ENCODE assay signal across 8 cellular contexts in genomic region chr12:132986001-132986884, GRCh38. TPM values are rescaled to one million over a fixed set of nuclear protein-coding genes. Genes with fewer than 3 reads are reported as not detected.
DNase-seq lines count a peak whose midpoint lies in the region; ATAC-seq lines count a peak whose summit lies in the region.

A gene with protein sequence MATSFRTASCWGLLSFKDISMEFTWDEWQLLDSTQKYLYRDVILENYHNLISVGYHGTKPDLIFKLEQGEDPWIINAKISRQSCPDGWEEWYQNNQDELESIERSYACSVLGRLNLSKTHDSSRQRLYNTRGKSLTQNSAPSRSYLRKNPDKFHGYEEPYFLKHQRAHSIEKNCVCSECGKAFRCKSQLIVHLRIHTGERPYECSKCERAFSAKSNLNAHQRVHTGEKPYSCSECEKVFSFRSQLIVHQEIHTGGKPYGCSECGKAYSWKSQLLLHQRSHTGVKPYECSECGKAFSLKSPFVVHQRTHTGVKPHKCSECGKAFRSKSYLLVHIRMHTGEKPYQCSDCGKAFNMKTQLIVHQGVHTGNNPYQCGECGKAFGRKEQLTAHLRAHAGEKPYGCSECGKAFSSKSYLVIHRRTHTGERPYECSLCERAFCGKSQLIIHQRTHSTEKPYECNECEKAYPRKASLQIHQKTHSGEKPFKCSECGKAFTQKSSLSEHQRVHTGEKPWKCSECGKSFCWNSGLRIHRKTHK (plus strand): TSS chr12:132986367. CDS start chr12:132986841, 474 bp downstream.

- H3K4me1 Mint-ChIP-seq in CD8-positive, alpha-beta memory T cell = peaks cover 36 to 45% (median 43%) of the 10 kb centered on the region in 3 donors

- POLR2A ChIA-PET in CD8-positive, alpha-beta memory T cell (lab: Charles Lee) = interaction anchor here (0.6 to 1.5 kb wide), 6 partner anchors 30 to 217 kb away, joined by 3 to 6 read pairs (median 3); partner anchors contain the start of genes ZNF268 and ZNF605

- no peaks in the 10 kb centered on the region for H3K9me3 ChIP-seq in CD8-positive, alpha-beta memory T cell (ENCODE audit: low read length)

- H3K36me3 Mint-ChIP-seq in CD8-positive, alpha-beta memory T cell = peaks cover 17 to 42% (median 40%) of the 10 kb centered on the region in 3 donors

- ATAC-seq in GM19468 (IDR thresholded peaks at IDR 0.05; ENCODE audit: extremely low read depth, unreplicated experiment) = peak; percentile 97

- peak within 1 kb of the TSS; percentile 80 for H3K4me3 ChIP-seq in CD8-positive, alpha-beta memory T cell (ENCODE audit: low read length)

- peaks cover 0 to 15% of the 10 kb centered on the region in 2 donors for H3K27me3 Mint-ChIP-seq in CD8-positive, alpha-beta memory T cell

- H3K27ac Mint-ChIP-seq in CD8-positive, alpha-beta memory T cell = peak within 1 kb of the TSS; percentile 95 to 99 (median 96)

- CTCF ChIA-PET in CD8-positive, alpha-beta memory T cell (lab: Charles Lee) = interaction anchor here (1.0 to 1.5 kb wide), 2 partner anchors 77 to 195 kb away, joined by 4 to 5 read pairs; partner anchors contain the start of gene ZNF268

- peaks cover 4% of the 10 kb centered on the region for H3K36me3 ChIP-seq in CD8-positive, alpha-beta memory T cell (ENCODE audit: insufficient read depth, low read length)

- H3K4me3 Mint-ChIP-seq in CD8-positive, alpha-beta memory T cell = peak within 1 kb of the TSS; percentile 91 to 97 (median 95)

- H3K9me3 Mint-ChIP-seq in CD8-positive, alpha-beta memory T cell = peaks cover 6 to 25% (median 17%) of the 10 kb centered on the region in 5 donors

- H3K4me1 ChIP-seq in CD8-positive, alpha-beta memory T cell (ENCODE audit: insufficient read depth, low read length) = peaks cover 23% of the 10 kb centered on the region

- peak; percentile 78 to 91 (median 83) for DNase-seq in CD8-positive, alpha-beta memory T cell
- DNase-seq in HS-5 (ENCODE audit: low read depth) (peak; percentile 73), lung microvascular endothelial cell (ENCODE audit: low read depth in 2 of 2) (peak; percentile 95 to 96)
- DNase-seq in NK-92 treated with Interleukin-12 subunit alpha and Interleukin-12 subunit beta, amount 100 ng/mL, for 24 hours (lab: John Stamatoyannopoulos, UW) = peak; percentile 33
- DNase-seq in activated CD8-positive, alpha-beta memory T cell treated with anti-CD3 and anti-CD28 coated beads for 24 hours = peak; percentile 92
- peak; percentile 77 for DNase-seq in effector CD8-positive, alpha-beta T cell (lab: John Stamatoyannopoulos, UW)
- DNase-seq in stimulated activated CD4-positive, alpha-beta T cell treated with anti-CD3 and anti-CD28 coated beads, TNF-alpha, amount 100 ng/mL, for 48 hours (ENCODE audit: low read depth in 3 of 3) = peak; percentile 71 to 78 (median 77)

- H3K27ac ChIP-seq in CD8-positive, alpha-beta memory T cell (ENCODE audit: low read depth, low read length) = peak within 1 kb of the TSS; percentile 80

- H3K27me3 ChIP-seq in CD8-positive, alpha-beta memory T cell (ENCODE audit: insufficient read depth, low read length, poor library complexity, severe bottlenecking) = no peaks in the 10 kb centered on the region

RNA-seq across cellular contexts. Expression of the gene that starts here (rescaled TPM):
- total RNA-seq in CD8-positive, alpha-beta memory T cell = 10 to 100 TPM; 15.5 to 16.5 TPM
- polyA plus RNA-seq in CD8-positive, alpha-beta memory T cell = 19.3 TPM
- 4.6 and 9.9 TPM in 2 replicates for total RNA-seq in lung microvascular endothelial cell

Comparison
In these comparisons a context has a peak if more than half of its experiments do, and no peak if none do; other contexts are left out.
1. Peak in every context shown above with its lines: DNase-seq, ATAC-seq, H3K4me3 ChIP-seq and H3K27ac ChIP-seq.
2. DNase-seq: peak in every context shown above with its lines; median percentile 96 in lung microvascular endothelial cell; 92 in activated CD8-positive, alpha-beta memory T cell treated with anti-CD3 and anti-CD28 coated beads for 24 hours; 83 in CD8-positive, alpha-beta memory T cell; 77 in effector CD8-positive, alpha-beta T cell; 77 in stimulated activated CD4-positive, alpha-beta T cell treated with anti-CD3 and anti-CD28 coated beads, TNF-alpha, amount 100 ng/mL, for 48 hours; 73 in HS-5; 33 in NK-92 treated with Interleukin-12 subunit alpha and Interleukin-12 subunit beta, amount 100 ng/mL, for 24 hours.